In genomic region chr5:173642191-173642816, GRCh38 we compare ENCODE assay signal across 15 cellular contexts.
"Had no signal": no experiment of that assay in that cellular context is flagged by ENCODE, and none has a peak within 500 bp of the region (broad histone marks: within the 10 kb centered on the region; RNA-seq: fewer than 3 reads in every experiment).

No MANE protein-coding gene starts in this region.

- H3K36me3 ChIP-seq: heart left ventricle, neutrophil had no signal

- H3K9me3 Mint-ChIP-seq: activated CD8-positive, alpha-beta T cell treated with anti-CD3 and anti-CD28 coated beads for 36 hours; activated naive CD8-positive, alpha-beta T cell treated with anti-CD3 and anti-CD28 coated beads, Interleukin-2, amount 50 U/mL, for 24 hours; activated T-cell treated with anti-CD3 and anti-CD28 coated beads, Interleukin-2, amount 50 U/mL, for 72 hours had no signal

- H3K4me3 ChIP-seq: heart left ventricle, skin epidermis had no signal

- H3K9me3 ChIP-seq: heart left ventricle, neutrophil had no signal

- H3K27ac Mint-ChIP-seq: activated CD8-positive, alpha-beta T cell treated with anti-CD3 and anti-CD28 coated beads for 36 hours; activated naive CD8-positive, alpha-beta T cell treated with anti-CD3 and anti-CD28 coated beads, Interleukin-2, amount 50 U/mL, for 24 hours; activated T-cell treated with anti-CD3 and anti-CD28 coated beads, Interleukin-2, amount 50 U/mL, for 72 hours had no signal

- H3K4me3 Mint-ChIP-seq: activated CD8-positive, alpha-beta T cell treated with anti-CD3 and anti-CD28 coated beads for 36 hours; activated naive CD8-positive, alpha-beta T cell treated with anti-CD3 and anti-CD28 coated beads, Interleukin-2, amount 50 U/mL, for 24 hours; activated T-cell treated with anti-CD3 and anti-CD28 coated beads, Interleukin-2, amount 50 U/mL, for 72 hours had no signal

- H3K27ac ChIP-seq: heart left ventricle, neutrophil, skin epidermis had no signal

- H3K27me3 ChIP-seq: heart left ventricle, neutrophil had no signal

- H3K27me3 Mint-ChIP-seq: activated naive CD8-positive, alpha-beta T cell treated with anti-CD3 and anti-CD28 coated beads, Interleukin-2, amount 50 U/mL, for 24 hours had no signal

- FAIRE-seq: astrocyte, colon, frontal cortex, islet of Langerhans had no signal

- DNase-seq: activated CD8-positive, alpha-beta memory T cell treated with anti-CD3 and anti-CD28 coated beads, Interleukin-2, amount 50 U/mL, for 4 hours; activated CD8-positive, alpha-beta T cell treated with anti-CD3 and anti-CD28 coated beads for 36 hours; activated naive CD4-positive, alpha-beta T cell; activated naive CD8-positive, alpha-beta T cell treated with anti-CD3 and anti-CD28 coated beads, Interleukin-2, amount 50 U/mL, for 24 hours; activated T-cell treated with anti-CD3 and anti-CD28 coated beads, Interleukin-2, amount 50 U/mL, for 72 hours; effector CD4-positive, alpha-beta T cell; heart left ventricle; left ventricle myocardium superior; posterior cingulate gyrus had no signal
